30 cellular contexts compared by ENCODE assay signal in genomic region chr1:40641601-40642242, GRCh38.
"Had no signal": no experiment of that assay in that cellular context is flagged by ENCODE, and none has a peak within 500 bp of the region (broad histone marks: within the 10 kb centered on the region; RNA-seq: fewer than 3 reads in every experiment).

No MANE protein-coding gene starts in this region.

- DNase-seq: activated CD4-positive, alpha-beta memory T cell treated with anti-CD3 and anti-CD28 coated beads, Interleukin-2, amount 10 ng/mL, durations not matched to agents 7 days and 5 days; activated CD4-positive, alpha-beta T cell treated with anti-CD3 and anti-CD28 coated beads for 36 hours; activated CD4-positive, alpha-beta T cell treated with anti-CD3 and anti-CD28 coated beads, Interleukin-2, amount 10 ng/mL, durations not matched to agents 7 days and 5 days; activated CD4-positive, alpha-beta T cell treated with anti-CD3 and anti-CD28 coated beads, Interleukin-2, amount 50 U/mL, for 4 hours; activated CD4-positive, CD25-positive, alpha-beta regulatory T cell; activated CD4-positive, CD25-positive, alpha-beta regulatory T cell treated with anti-CD3 and anti-CD28 coated beads, Interleukin-2, amount 50 U/mL, for 72 hours; activated CD8-positive, alpha-beta memory T cell treated with anti-CD3 and anti-CD28 coated beads, Interleukin-2, amount 50 U/mL, for 48 hours; activated gamma-delta T cell; activated naive CD4-positive, alpha-beta T cell; activated naive CD4-positive, alpha-beta T cell treated with anti-CD3 and anti-CD28 coated beads, Interleukin-2, amount 10 ng/mL, durations not matched to agents 7 days and 5 days; activated naive CD8-positive, alpha-beta T cell treated with anti-CD3 and anti-CD28 coated beads, Interleukin-2, amount 10 ng/mL, durations not matched to agents 7 days and 5 days; activated T-cell treated with anti-CD3 and anti-CD28 coated beads for 4 hours; activated T-cell treated with anti-CD3 and anti-CD28 coated beads, Interleukin-2, amount 50 U/mL, for 24 hours; activated T-cell treated with anti-CD3 and anti-CD28 coated beads, Interleukin-2, amount 50 U/mL, for 72 hours; anterior cingulate cortex; brain microvascular endothelial cell; dorsolateral prefrontal cortex; effector memory CD4-positive, alpha-beta T cell; endodermal cell; foreskin fibroblast; head of caudate nucleus; T-helper 2 cell had no signal

- H3K36me3 ChIP-seq: brain microvascular endothelial cell had no signal

- H3K27ac Mint-ChIP-seq: activated CD4-positive, alpha-beta memory T cell treated with anti-CD3 and anti-CD28 coated beads, Interleukin-2, amount 10 ng/mL, durations not matched to agents 7 days and 5 days; activated CD4-positive, alpha-beta T cell treated with anti-CD3 and anti-CD28 coated beads for 36 hours; activated CD4-positive, alpha-beta T cell treated with anti-CD3 and anti-CD28 coated beads, Interleukin-2, amount 10 ng/mL, durations not matched to agents 7 days and 5 days; activated naive CD4-positive, alpha-beta T cell treated with anti-CD3 and anti-CD28 coated beads, Interleukin-2, amount 10 ng/mL, durations not matched to agents 7 days and 5 days; activated naive CD4-positive, alpha-beta T cell treated with anti-CD3 and anti-CD28 coated beads, Interleukin-2, amount 50 U/mL, for 72 hours; activated T-cell treated with anti-CD3 and anti-CD28 coated beads, Interleukin-2, amount 50 U/mL, for 24 hours; activated T-cell treated with anti-CD3 and anti-CD28 coated beads, Interleukin-2, amount 50 U/mL, for 72 hours; dendritic cell treated with granulocyte-macrophage colony-stimulating factor and Interleukin-4, amounts not matched to agents 40 ng/mL and 50 ng/mL, for 4 days; endodermal cell had no signal

- H3K27me3 Mint-ChIP-seq: activated CD4-positive, alpha-beta memory T cell treated with anti-CD3 and anti-CD28 coated beads, Interleukin-2, amount 10 ng/mL, durations not matched to agents 7 days and 5 days; activated CD4-positive, alpha-beta T cell treated with anti-CD3 and anti-CD28 coated beads for 36 hours; activated CD4-positive, alpha-beta T cell treated with anti-CD3 and anti-CD28 coated beads, Interleukin-2, amount 10 ng/mL, durations not matched to agents 7 days and 5 days; activated T-cell treated with anti-CD3 and anti-CD28 coated beads, Interleukin-2, amount 50 U/mL, for 24 hours; central memory CD8-positive, alpha-beta T cell had no signal

- H3K36me3 Mint-ChIP-seq: activated naive CD4-positive, alpha-beta T cell treated with anti-CD3 and anti-CD28 coated beads, Interleukin-2, amount 10 ng/mL, durations not matched to agents 7 days and 5 days; activated naive CD4-positive, alpha-beta T cell treated with anti-CD3 and anti-CD28 coated beads, Interleukin-2, amount 50 U/mL, for 72 hours; activated naive CD8-positive, alpha-beta T cell treated with anti-CD3 and anti-CD28 coated beads, Interleukin-2, amount 10 ng/mL, durations not matched to agents 7 days and 5 days had no signal

- H3K4me3 Mint-ChIP-seq: activated CD4-positive, alpha-beta memory T cell treated with anti-CD3 and anti-CD28 coated beads, Interleukin-2, amount 10 ng/mL, durations not matched to agents 7 days and 5 days; activated CD4-positive, alpha-beta T cell treated with anti-CD3 and anti-CD28 coated beads for 36 hours; activated CD4-positive, alpha-beta T cell treated with anti-CD3 and anti-CD28 coated beads, Interleukin-2, amount 10 ng/mL, durations not matched to agents 7 days and 5 days; activated naive CD4-positive, alpha-beta T cell treated with anti-CD3 and anti-CD28 coated beads, Interleukin-2, amount 10 ng/mL, durations not matched to agents 7 days and 5 days; activated T-cell treated with anti-CD3 and anti-CD28 coated beads, Interleukin-2, amount 50 U/mL, for 24 hours; activated T-cell treated with anti-CD3 and anti-CD28 coated beads, Interleukin-2, amount 50 U/mL, for 72 hours; central memory CD8-positive, alpha-beta T cell; dendritic cell treated with granulocyte-macrophage colony-stimulating factor and Interleukin-4, amounts not matched to agents 40 ng/mL and 50 ng/mL, for 4 days; endodermal cell had no signal

- H3K9me3 Mint-ChIP-seq: activated CD4-positive, alpha-beta memory T cell treated with anti-CD3 and anti-CD28 coated beads, Interleukin-2, amount 10 ng/mL, durations not matched to agents 7 days and 5 days; activated CD4-positive, alpha-beta T cell treated with anti-CD3 and anti-CD28 coated beads, Interleukin-2, amount 10 ng/mL, durations not matched to agents 7 days and 5 days; activated naive CD4-positive, alpha-beta T cell treated with anti-CD3 and anti-CD28 coated beads, Interleukin-2, amount 10 ng/mL, durations not matched to agents 7 days and 5 days; activated naive CD4-positive, alpha-beta T cell treated with anti-CD3 and anti-CD28 coated beads, Interleukin-2, amount 50 U/mL, for 72 hours; activated naive CD8-positive, alpha-beta T cell treated with anti-CD3 and anti-CD28 coated beads, Interleukin-2, amount 10 ng/mL, durations not matched to agents 7 days and 5 days; activated T-cell treated with anti-CD3 and anti-CD28 coated beads, Interleukin-2, amount 50 U/mL, for 24 hours; activated T-cell treated with anti-CD3 and anti-CD28 coated beads, Interleukin-2, amount 50 U/mL, for 72 hours; central memory CD8-positive, alpha-beta T cell; dendritic cell treated with granulocyte-macrophage colony-stimulating factor and Interleukin-4, amounts not matched to agents 40 ng/mL and 50 ng/mL, for 4 days; endodermal cell had no signal

- FAIRE-seq: astrocyte, bronchial epithelial cell, frontal cortex had no signal

- H3K4me3 ChIP-seq: coronary artery, dorsolateral prefrontal cortex had no signal

- H3K27me3 ChIP-seq: dorsolateral prefrontal cortex had no signal

- ATAC-seq: activated CD4-positive, alpha-beta T cell treated with anti-CD3 and anti-CD28 coated beads for 36 hours; activated naive CD4-positive, alpha-beta T cell treated with anti-CD3 and anti-CD28 coated beads, Interleukin-2, amount 50 U/mL, for 72 hours; activated T-cell treated with anti-CD3 and anti-CD28 coated beads, Interleukin-2, amount 50 U/mL, for 72 hours; esophagus mucosa had no signal

- H3K27ac ChIP-seq: brain microvascular endothelial cell, coronary artery had no signal

- H3K4me1 Mint-ChIP-seq: activated CD4-positive, alpha-beta T cell treated with anti-CD3 and anti-CD28 coated beads for 36 hours; central memory CD8-positive, alpha-beta T cell; endodermal cell had no signal
